In genomic region chr17:57289613-57290012, GRCh38 we compare ENCODE assay signal across 20 cellular contexts. TPM values are rescaled to one million over a fixed set of nuclear protein-coding genes. Genes with fewer than 3 reads are reported as not detected.
DNase-seq lines count a peak whose midpoint lies in the region; ATAC-seq and TF ChIP-seq lines count a peak whose summit lies in the region.
"Had no signal": no experiment of that assay in that cellular context is flagged by ENCODE, and none has a peak within 500 bp of the region (broad histone marks: within the 10 kb centered on the region; RNA-seq: fewer than 3 reads in every experiment).

No MANE protein-coding gene starts in this region.

- no peaks in the 10 kb centered on the region for H3K27me3 ChIP-seq in GM23338 (ENCODE audit: insufficient read depth)
- H3K27me3 ChIP-seq in adrenal gland: no peaks in the 10 kb centered on the region
- H3K27me3 ChIP-seq in layer of hippocampus (ENCODE audit: control insufficient read depth, insufficient read depth, low read length): no peaks in the 10 kb centered on the region
- H3K27me3 ChIP-seq in skeletal muscle satellite cell (ENCODE audit: control insufficient read depth, insufficient read depth, low read length): no peaks in the 10 kb centered on the region
- H3K27me3 ChIP-seq in transverse colon: no peaks in the 10 kb centered on the region
- H3K27me3 ChIP-seq: breast epithelium, hepatocyte, vagina had no signal

- H3K79me2 ChIP-seq in GM23338 (replicated peaks; ENCODE audit: insufficient read depth): peaks cover 37% of the 10 kb centered on the region

- WGBS in adrenal gland, 4 donors: 68 to 83% (median 73%) methylated on average over 4 to 8 of the region's 8 CpGs
- WGBS in transverse colon (ENCODE audit: low coverage in 1 of 2), 2 donors: 75% methylated on average over 8 of the region's 8 CpGs; no CpG with 5 or more reads in 1 of the 2 donors

- no peaks in the 10 kb centered on the region for H3K9me3 ChIP-seq in adrenal gland (replicated peaks in 1 of 3)
- no peaks in the 10 kb centered on the region for H3K9me3 ChIP-seq in skeletal muscle satellite cell (replicated peaks; ENCODE audit: low read length)
- H3K9me3 ChIP-seq in transverse colon: no peaks in the 10 kb centered on the region
- H3K9me3 ChIP-seq: breast epithelium, vagina had no signal

- no peak overlapping the region for H3K4me3 Mint-ChIP-seq in GM23338

- TF ChIP-seq POLR2A in adrenal gland (IDR thresholded peaks at IDR 0.05) (no peak), transverse colon (IDR thresholded peaks at IDR 0.05) (no peak)

- peaks cover 61% of the 10 kb centered on the region for H3K4me1 Mint-ChIP-seq in GM23338

- no peaks in the 10 kb centered on the region for H3K9me2 ChIP-seq in GM23338 (ENCODE audit: insufficient read depth)

- H3K27ac ChIP-seq in GM23338 (ENCODE audit: low read depth): no peak overlapping the region
- H3K27ac ChIP-seq in adrenal gland: peak overlapping the region in 3 of 5 donors; percentile 40 to 79 (median 66)
- peak overlapping the region; percentile 64 for H3K27ac ChIP-seq in layer of hippocampus (ENCODE audit: low read depth, low read length)
- no peak overlapping the region for H3K27ac ChIP-seq in transverse colon
- H3K27ac ChIP-seq: breast epithelium, hepatocyte, vagina, VCaP had no signal

- H3K9me3 Mint-ChIP-seq in GM23338: no peaks in the 10 kb centered on the region

- H3K36me3 Mint-ChIP-seq in GM23338 (ENCODE audit: low read depth): no peaks in the 10 kb centered on the region

- H4K20me1 ChIP-seq in GM23338 (replicated peaks; ENCODE audit: insufficient read depth): peaks cover 28% of the 10 kb centered on the region

- H3K36me3 ChIP-seq in GM23338 (ENCODE audit: insufficient read depth) (no peaks in the 10 kb centered on the region), adrenal gland (replicated peaks in 1 of 2) (peaks cover 0 to 1% of the 10 kb centered on the region in 2 donors), skeletal muscle satellite cell (ENCODE audit: insufficient read depth, low read length) (peaks cover 5% of the 10 kb centered on the region), transverse colon (no peaks in the 10 kb centered on the region)
- H3K36me3 ChIP-seq: breast epithelium, vagina had no signal

- H3K27ac Mint-ChIP-seq in GM23338: 0 out of 2 replicates have a peak overlapping the region, but pooled peaks have one; percentile 16

- peaks cover 44% of the 10 kb centered on the region for H3K4me1 ChIP-seq in GM23338 (ENCODE audit: insufficient read depth)
- peaks cover 36 to 53% of the 10 kb centered on the region in 2 donors for H3K4me1 ChIP-seq in adrenal gland (replicated peaks in 1 of 2)
- peaks cover 54% of the 10 kb centered on the region for H3K4me1 ChIP-seq in skeletal muscle satellite cell (ENCODE audit: control insufficient read depth, insufficient read depth, low read length)
- H3K4me1 ChIP-seq in transverse colon: peaks cover 0 to 25% (median 6%) of the 10 kb centered on the region in 4 donors

- intact Hi-C loops in adrenal gland (cut with DNase I): no loop called here
- intact Hi-C loops in transverse colon (cut with DNase I; ENCODE audit: low total_unique reads): no loop called here

- H3F3A ChIP-seq in GM23338 (replicated peaks; ENCODE audit: low read depth): 0 out of 2 replicates have a peak, but pooled peaks cover 4% of the 10 kb centered on the region

- H3K4me3 ChIP-seq in GM23338 (no peak overlapping the region), adrenal gland (no peak overlapping the region), skeletal muscle satellite cell (ENCODE audit: low read length) (peak overlapping the region; percentile 67), transverse colon (no peak overlapping the region)
- H3K4me3 ChIP-seq: breast epithelium, hepatocyte, vagina had no signal

- H2AFZ ChIP-seq in GM23338: no peak overlapping the region
- H2AFZ ChIP-seq: hepatocyte had no signal

- no peak overlapping the region for H3K4me2 ChIP-seq in GM23338
- peak overlapping the region; percentile 74 for H3K4me2 ChIP-seq in skeletal muscle satellite cell (ENCODE audit: low read length)
- H3K4me2 ChIP-seq: hepatocyte had no signal

- DNase-seq in GM23338 (ENCODE audit: low spot score): no peak
- peak in 1 of 7 donors; percentile 34 for DNase-seq in adrenal gland
- no peak for DNase-seq in transverse colon
- DNase-seq in SW 1271 (lab: John Stamatoyannopoulos, UW): no peak
- DNase-seq: activated CD4-positive, alpha-beta T cell treated with anti-CD3 and anti-CD28 coated beads, Interleukin-2, amount 50 U/mL, for 1 hour; activated CD8-positive, alpha-beta memory T cell treated with anti-CD3 and anti-CD28 coated beads, Interleukin-2, amount 50 U/mL, for 4 hours; dermis blood vessel endothelial cell; Kasumi-1; NCI-H1694 treated with DMSO at 0.1 percent for 48 hours; NCI-H526; T-helper 2 cell had no signal

- TF ChIP-seq CTCF in GM23338 (conservative IDR thresholded peaks at IDR 0.05; ENCODE audit: low read depth in 2 of 2) (no peak), adrenal gland (IDR thresholded peaks at IDR 0.05) (no peak), transverse colon (IDR thresholded peaks at IDR 0.05) (no peak)

- H3K9ac ChIP-seq in skeletal muscle satellite cell (ENCODE audit: low read depth, low read length): peak overlapping the region; percentile 74

- peaks cover 10% of the 10 kb centered on the region for H3K27me3 Mint-ChIP-seq in GM23338 (ENCODE audit: insufficient read depth, low read depth, poor library complexity)

- no peak for TF ChIP-seq EP300 in transverse colon (IDR thresholded peaks at IDR 0.05; ENCODE audit: low read depth)

- in situ Hi-C loops in transverse colon (cut with MboI; ENCODE audit: low pct_ligation_motif_present in 1 of 4, low pct_unique_long_range_greater_than_20kb in 1 of 4, low sequenced_read_pairs in 3 of 4): no loop called here

- ATAC-seq in GM23338 (no peak), HG03108 (IDR thresholded peaks at IDR 0.05; ENCODE audit: unreplicated experiment) (no peak)
- ATAC-seq: HCT116, sciatic nerve had no signal

TF ChIP-seq in GM23338, 12 proteins besides CTCF, POLR2A, EP300 and RAD21 (continues in another document):
- TF ChIP-seq EZH2 (IDR thresholded peaks at IDR 0.05; ENCODE audit: low read depth, unreplicated experiment) (no peak), STAT1 (IDR thresholded peaks at IDR 0.05; ENCODE audit: unreplicated experiment) (no peak)

RNA-seq across cellular contexts. Expression of gene MSI2, which starts 33.3 kb away (rescaled TPM):
- 34.0 and 41.8 TPM in 2 replicates for total RNA-seq in GM23338 (2014; rRNA removed; shearing (Covaris generic))
- 18.9 and 19.1 TPM in 2 replicates for polyA plus RNA-seq in GM23338 (2016; fragmentation: Nextera tagmentation; extraction: Ambion mirVana)
- 100 to 1,000 TPM in 6 of 8 donors, 10 to 100 TPM in 2; 62.6 to 411 (median 170) TPM for total RNA-seq in adrenal gland
- polyA plus RNA-seq in adrenal gland: 100 to 1,000 TPM in 1 of 3 donors, 10 to 100 TPM in 2; 32.6 to 360 (median 36.7) TPM
- 17.7 and 18.1 TPM in 2 replicates for total RNA-seq in skeletal muscle satellite cell (2012; rRNA removed)
- 10 to 100 TPM; 20.6 to 36.0 (median 29.3) TPM for total RNA-seq in transverse colon

Comparison
In these comparisons a context has a peak if more than half of its experiments do, and no peak if none do; other contexts are left out.
1. H3K27ac ChIP-seq: peak in adrenal gland (3 of 5) and layer of hippocampus (single experiment); none in GM23338 (single experiment) and transverse colon (0 of 4).